ENCODE assay signal across 9 cellular contexts in the genomic region with DNA sequence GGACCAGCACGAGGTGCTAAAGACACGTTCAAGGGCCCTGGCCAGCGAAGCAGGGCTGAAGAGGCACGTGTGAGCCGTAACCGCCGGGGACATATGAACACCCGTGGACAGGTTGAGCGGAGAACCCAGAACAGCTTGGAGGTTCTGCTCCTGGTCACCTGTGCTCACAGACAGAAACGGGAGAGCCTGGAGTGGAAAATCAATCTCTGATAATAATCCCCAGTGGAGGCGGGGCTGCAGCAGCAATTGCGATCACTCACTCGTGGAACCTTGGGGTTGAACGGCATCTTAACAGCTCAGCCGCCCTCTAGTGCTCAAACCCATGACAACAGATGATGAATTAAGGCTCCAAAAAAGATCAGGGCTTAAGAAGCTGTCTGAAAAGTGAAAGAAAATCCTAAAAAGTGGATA. TPM values are rescaled to one million over a fixed set of nuclear protein-coding genes. Genes with fewer than 3 reads are reported as not detected.
DNase-seq lines count a peak whose midpoint lies in the region; ATAC-seq and TF ChIP-seq lines count a peak whose summit lies in the region.
"Had no signal": no experiment of that assay in that cellular context is flagged by ENCODE, and none has a peak within 500 bp of the region (broad histone marks: within the 10 kb centered on the region; RNA-seq: fewer than 3 reads in every experiment).

No MANE protein-coding gene starts in this region.

- CTCF ChIA-PET in CD4-positive, alpha-beta T cell (lab: Charles Lee) = interaction anchor here (0.7 to 1.4 kb wide), 12 partner anchors 15 to 184 kb away, joined by 3 to 9 read pairs (median 3); a partner anchor contains a TSS
- CTCF ChIA-PET in HEK293T (lab: Yijun Ruan, JAX) = interaction anchor here (0.7 to 1.0 kb wide), 5 partner anchors 10 to 258 kb away, joined by 3 to 6 read pairs (median 3); no protein-coding TSS in a partner anchor
- CTCF ChIA-PET in activated CD4-positive, alpha-beta T cell treated with anti-CD3 and anti-CD28 coated beads for 36 hours (lab: Charles Lee) = interaction anchor here (0.7 to 13.0 kb wide), 17 partner anchors 9 to 272 kb away, joined by 3 to 112 read pairs (median 4); a partner anchor contains a TSS

- POLR2A ChIA-PET in CD4-positive, alpha-beta T cell (lab: Charles Lee) = interaction anchor here (0.6 to 3.3 kb wide), 12 partner anchors 10 to 679 kb away, joined by 3 to 29 read pairs (median 4); a partner anchor contains a TSS
- POLR2A ChIA-PET in HEK293T (lab: Yijun Ruan, JAX) = interaction anchor here (0.7 to 2.1 kb wide), 3 partner anchors 139 to 184 kb away, joined by 3 to 9 read pairs (median 3); a partner anchor contains a TSS
- POLR2A ChIA-PET in activated CD4-positive, alpha-beta T cell treated with anti-CD3 and anti-CD28 coated beads for 36 hours (lab: Charles Lee) = no interaction called here

- no peaks in the 10 kb centered on the region for H3K36me3 Mint-ChIP-seq in CD4-positive, alpha-beta T cell (ENCODE audit: low read depth)
- H3K36me3 Mint-ChIP-seq in activated CD4-positive, alpha-beta T cell treated with anti-CD3 and anti-CD28 coated beads for 36 hours (ENCODE audit: low read depth) = peaks cover 3% of the 10 kb centered on the region

- no peaks in the 10 kb centered on the region for H3K9me3 Mint-ChIP-seq in CD4-positive, alpha-beta T cell
- no peaks in the 10 kb centered on the region for H3K9me3 Mint-ChIP-seq in activated CD4-positive, alpha-beta T cell treated with anti-CD3 and anti-CD28 coated beads for 36 hours (ENCODE audit: low read depth)
- H3K9me3 Mint-ChIP-seq: IgD-negative memory B cell had no signal

- H3K27ac ChIP-seq in CD4-positive, alpha-beta T cell (ENCODE audit: low read depth, low read length) = no peak overlapping the region

- no peaks in the 10 kb centered on the region for H3K27me3 ChIP-seq in CD4-positive, alpha-beta T cell (ENCODE audit: control insufficient read depth, insufficient read depth, low read length)

- intact Hi-C loops in CD4-positive, alpha-beta T cell (cut with DNase I, micrococcal nuclease) = loop anchor here (1.0 to 5.0 kb wide), 3 partner anchors 69 to 168 kb away; no protein-coding TSS in a partner anchor
- intact Hi-C loops in activated CD4-positive, alpha-beta T cell treated with anti-CD3 and anti-CD28 coated beads for 36 hours (cut with DNase I, micrococcal nuclease) = no loop called here

- no peaks in the 10 kb centered on the region for H3K9me3 ChIP-seq in CD4-positive, alpha-beta T cell (ENCODE audit: control insufficient read depth, low read length)

- no peak overlapping the region for H3K27ac Mint-ChIP-seq in CD4-positive, alpha-beta T cell
- H3K27ac Mint-ChIP-seq in activated CD4-positive, alpha-beta T cell treated with anti-CD3 and anti-CD28 coated beads for 36 hours = peak overlapping the region; percentile 5

- peak; percentile 38 to 64 (median 50) for DNase-seq in CD4-positive, alpha-beta T cell
- DNase-seq in HEK293T (ENCODE audit: extremely low spot score) (peak; percentile 50), fibroblast of gingiva (ENCODE audit: low read depth) (peak; percentile 27), mucosa of gallbladder (ENCODE audit: low spot score) (no peak)
- peak; percentile 71 for DNase-seq in activated CD4-positive, alpha-beta T cell treated with anti-CD3 and anti-CD28 coated beads for 36 hours
- DNase-seq in stimulated activated CD4-positive, alpha-beta T cell treated with anti-CD3 and anti-CD28 coated beads, TNF-alpha, amount 100 ng/mL, for 4 hours (ENCODE audit: low read depth in 3 of 3) = peak in 2 of 3 experiments; percentile 23 to 31

- H3K4me1 Mint-ChIP-seq in CD4-positive, alpha-beta T cell (ENCODE audit: low read depth) = peaks cover 22% of the 10 kb centered on the region
- peaks cover 17% of the 10 kb centered on the region for H3K4me1 Mint-ChIP-seq in activated CD4-positive, alpha-beta T cell treated with anti-CD3 and anti-CD28 coated beads for 36 hours

- peak; percentile 54 for TF ChIP-seq CTCF in CD4-positive, alpha-beta T cell (IDR thresholded peaks at IDR 0.05)

- H3K27me3 Mint-ChIP-seq in CD4-positive, alpha-beta T cell = no peaks in the 10 kb centered on the region
- H3K27me3 Mint-ChIP-seq in activated CD4-positive, alpha-beta T cell treated with anti-CD3 and anti-CD28 coated beads for 36 hours = no peaks in the 10 kb centered on the region
- H3K27me3 Mint-ChIP-seq: IgD-negative memory B cell had no signal

- H3K4me3 Mint-ChIP-seq in CD4-positive, alpha-beta T cell = no peak overlapping the region
- no peak overlapping the region for H3K4me3 Mint-ChIP-seq in activated CD4-positive, alpha-beta T cell treated with anti-CD3 and anti-CD28 coated beads for 36 hours
- H3K4me3 Mint-ChIP-seq: IgD-negative memory B cell had no signal

- ATAC-seq in CD4-positive, alpha-beta T cell (ENCODE audit: poor library complexity) = peak; percentile 71
- ATAC-seq in activated CD4-positive, alpha-beta T cell treated with anti-CD3 and anti-CD28 coated beads for 36 hours = peak; percentile 49
- no peak for ATAC-seq in GM21423 (IDR thresholded peaks at IDR 0.05; ENCODE audit: unreplicated experiment)
- ATAC-seq in GM18519 (IDR thresholded peaks at IDR 0.05; ENCODE audit: low FRiP score, unreplicated experiment) = no peak

TF ChIP-seq in HEK293T, 16 proteins besides CTCF, POLR2A, EP300 and RAD21:
- TF ChIP-seq HDGF (IDR thresholded peaks at IDR 0.05; ENCODE audit: borderline replicate concordance) (no peak), CTBP1 (IDR thresholded peaks at IDR 0.05; ENCODE audit: borderline replicate concordance) (no peak), ARNT (IDR thresholded peaks at IDR 0.05) (no peak)
- TF ChIP-seq, protein P1, sequence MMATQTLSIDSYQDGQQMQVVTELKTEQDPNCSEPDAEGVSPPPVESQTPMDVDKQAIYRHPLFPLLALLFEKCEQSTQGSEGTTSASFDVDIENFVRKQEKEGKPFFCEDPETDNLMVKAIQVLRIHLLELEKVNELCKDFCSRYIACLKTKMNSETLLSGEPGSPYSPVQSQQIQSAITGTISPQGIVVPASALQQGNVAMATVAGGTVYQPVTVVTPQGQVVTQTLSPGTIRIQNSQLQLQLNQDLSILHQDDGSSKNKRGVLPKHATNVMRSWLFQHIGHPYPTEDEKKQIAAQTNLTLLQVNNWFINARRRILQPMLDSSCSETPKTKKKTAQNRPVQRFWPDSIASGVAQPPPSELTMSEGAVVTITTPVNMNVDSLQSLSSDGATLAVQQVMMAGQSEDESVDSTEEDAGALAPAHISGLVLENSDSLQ (IDR thresholded peaks at IDR 0.05) = peak; percentile 37; the same call in 1 of the 2 replicates

RNA-seq across cellular contexts. Expression of a gene that starts 25.6 kb away (rescaled TPM):
- 1 to 10 TPM; 2.0 to 2.6 TPM for total RNA-seq in CD4-positive, alpha-beta T cell
- 10 to 100 TPM; 14.0 to 17.6 TPM for total RNA-seq in activated CD4-positive, alpha-beta T cell treated with anti-CD3 and anti-CD28 coated beads for 36 hours
- total RNA-seq in mucosa of gallbladder = 61.9 TPM

Comparison
In these comparisons a context has a peak if more than half of its experiments do, and no peak if none do; other contexts are left out.
1. ATAC-seq: peak in CD4-positive, alpha-beta T cell (single experiment) and activated CD4-positive, alpha-beta T cell treated with anti-CD3 and anti-CD28 coated beads for 36 hours (single experiment); none in GM21423 (single experiment) and GM18519 (single experiment).
2. RNA of a gene that starts 25.6 kb away (total RNA-seq): 61.9 TPM in mucosa of gallbladder (single experiment) and 14.0 to 17.6 TPM in activated CD4-positive, alpha-beta T cell treated with anti-CD3 and anti-CD28 coated beads for 36 hours; 2.0 to 2.6 TPM in CD4-positive, alpha-beta T cell; every median in the first group is over 4 times any median in the second.
3. intact Hi-C loops: an anchor here in CD4-positive, alpha-beta T cell (1.0 to 5.0 kb wide); none called in activated CD4-positive, alpha-beta T cell treated with anti-CD3 and anti-CD28 coated beads for 36 hours.